8 cellular contexts compared by ENCODE assay signal in genomic region chr1:224852901-224853568, GRCh38.
DNase-seq lines count a peak whose midpoint lies in the region; ATAC-seq, FAIRE-seq and TF ChIP-seq lines count a peak whose summit lies in the region.

No MANE protein-coding gene starts in this region.

- H4K20me1 ChIP-seq in astrocyte (ENCODE audit: insufficient read depth, low read length) (no peaks in the 10 kb centered on the region), keratinocyte (ENCODE audit: control insufficient read depth, extremely low read depth, insufficient read depth, low read length) (no peaks in the 10 kb centered on the region)

- intact Hi-C loops in uterus (cut with DNase I; ENCODE audit: low total_unique reads): no loop called here

- H3K27me3 ChIP-seq in astrocyte (ENCODE audit: insufficient read depth, low read length): peaks cover 2% of the 10 kb centered on the region
- H3K27me3 ChIP-seq in keratinocyte (ENCODE audit: control insufficient read depth, extremely low read depth, insufficient read depth, low read length): no peaks in the 10 kb centered on the region
- no peaks in the 10 kb centered on the region for H3K27me3 ChIP-seq in uterus

- TF ChIP-seq CTCF in astrocyte (IDR thresholded peaks at IDR 0.05; ENCODE audit: insufficient read depth, low read depth, low read length) (peak; percentile 83), keratinocyte (optimal IDR thresholded peaks at IDR 0.05 in 1 of 3, IDR thresholded peaks at IDR 0.05 in 1 of 3, conservative IDR thresholded peaks at IDR 0.05 in 1 of 3; ENCODE audit: extremely low read depth in 1 of 3, insufficient read depth in 2 of 3, low read length in 3 of 3) (peak; percentile 30 to 78 (median 64)), uterus (IDR thresholded peaks at IDR 0.05) (peak; percentile 34 to 65 (median 48))

- DNase-seq in DMS79 treated with DMSO at 0.1 percent for 48 hours (lab: John Stamatoyannopoulos, UW): peak; percentile 51
- DNase-seq in DMS79 (lab: John Stamatoyannopoulos, UW): no peak
- DNase-seq in NCI-H1694 treated with DMSO at 0.1 percent for 48 hours (lab: John Stamatoyannopoulos, UW): peak; percentile 88
- DNase-seq in astrocyte (ENCODE audit: low read depth): peak; percentile 51
- DNase-seq in keratinocyte (ENCODE audit: low read depth, low spot score): peak; percentile 30
- no peak for DNase-seq in uterus

- ATAC-seq in GM21576 (IDR thresholded peaks at IDR 0.05; ENCODE audit: unreplicated experiment) (no peak), GM19463 (IDR thresholded peaks at IDR 0.05; ENCODE audit: unreplicated experiment) (no peak)

- no peak overlapping the region for H3K27ac Mint-ChIP-seq in astrocyte (ENCODE audit: unreplicated experiment)

- no peak overlapping the region for H3K4me3 Mint-ChIP-seq in astrocyte (ENCODE audit: unreplicated experiment)

- TF ChIP-seq POLR2A in uterus (IDR thresholded peaks at IDR 0.05): no peak

- H3K4me3 ChIP-seq in astrocyte (ENCODE audit: insufficient read depth, low read depth, low read length): no peak overlapping the region
- no peak overlapping the region for H3K4me3 ChIP-seq in keratinocyte (ENCODE audit: control insufficient read depth in 2 of 3, extremely low read depth in 1 of 3, insufficient read depth in 2 of 3, low read depth in 1 of 3, low read length in 3 of 3)
- no peak overlapping the region for H3K4me3 ChIP-seq in uterus

- H3K9me3 Mint-ChIP-seq in astrocyte (ENCODE audit: unreplicated experiment): peaks cover 4% of the 10 kb centered on the region

- H3K9me3 ChIP-seq in astrocyte (ENCODE audit: insufficient read depth, low read depth, low read length) (no peaks in the 10 kb centered on the region), keratinocyte (ENCODE audit: control insufficient read depth, low read depth, low read length) (no peaks in the 10 kb centered on the region), uterus (no peaks in the 10 kb centered on the region)

- dilution Hi-C loops in keratinocyte (cut with MboI; ENCODE audit: extremely low pct_ligation_motif_present, low sequenced_read_pairs): no loop called here

- no peaks in the 10 kb centered on the region for H3K4me1 Mint-ChIP-seq in astrocyte (ENCODE audit: low read depth, unreplicated experiment)

- H3K4me2 ChIP-seq in astrocyte (ENCODE audit: low read length): no peak overlapping the region
- no peak overlapping the region for H3K4me2 ChIP-seq in keratinocyte (ENCODE audit: control insufficient read depth, extremely low read depth, insufficient read depth, low read depth, low read length)

- H3K36me3 Mint-ChIP-seq in astrocyte (ENCODE audit: low read depth, unreplicated experiment): no peaks in the 10 kb centered on the region

- no peaks in the 10 kb centered on the region for H3K36me3 ChIP-seq in astrocyte (ENCODE audit: insufficient read depth, low read length)
- no peaks in the 10 kb centered on the region for H3K36me3 ChIP-seq in keratinocyte (ENCODE audit: control insufficient read depth in 2 of 2, extremely low read depth in 1 of 2, insufficient read depth in 2 of 2, low read length in 2 of 2)
- H3K36me3 ChIP-seq in uterus: no peaks in the 10 kb centered on the region

- H3K9ac ChIP-seq in astrocyte (ENCODE audit: low read length): no peak overlapping the region
- H3K9ac ChIP-seq in keratinocyte (ENCODE audit: control insufficient read depth, extremely low read depth, insufficient read depth, low read length): no peak overlapping the region

- FAIRE-seq in astrocyte (lab: Jason Lieb, UNC) (peak; percentile 52), keratinocyte (lab: Jason Lieb, UNC) (peak; percentile 39)

- H3K27ac ChIP-seq in astrocyte (ENCODE audit: low read depth, low read length) (no peak overlapping the region), keratinocyte (ENCODE audit: control insufficient read depth, insufficient read depth, low read length) (no peak overlapping the region), uterus (no peak overlapping the region)

- H2AFZ ChIP-seq in astrocyte (ENCODE audit: low read depth, low read length) (no peak overlapping the region), keratinocyte (ENCODE audit: control insufficient read depth, low read length) (no peak overlapping the region)

- H3K79me2 ChIP-seq in astrocyte (ENCODE audit: insufficient read depth, low read length) (no peaks in the 10 kb centered on the region), keratinocyte (ENCODE audit: control insufficient read depth, insufficient read depth, low read length) (no peaks in the 10 kb centered on the region)

- H3K4me1 ChIP-seq in astrocyte (ENCODE audit: insufficient read depth, low read length) (no peaks in the 10 kb centered on the region), keratinocyte (ENCODE audit: control insufficient read depth, extremely low read depth, insufficient read depth, low read length) (no peaks in the 10 kb centered on the region), uterus (no peaks in the 10 kb centered on the region)

- no peaks in the 10 kb centered on the region for H3K9me1 ChIP-seq in keratinocyte (ENCODE audit: control insufficient read depth, extremely low read depth, insufficient read depth, low read length)

- peaks cover 6% of the 10 kb centered on the region for H3K27me3 Mint-ChIP-seq in astrocyte (ENCODE audit: low read depth, unreplicated experiment)

Comparison
In these comparisons a context has a peak if more than half of its experiments do, and no peak if none do; other contexts are left out.
1. DNase-seq: peak in DMS79 treated with DMSO at 0.1 percent for 48 hours (single experiment), NCI-H1694 treated with DMSO at 0.1 percent for 48 hours (single experiment), astrocyte (single experiment) and keratinocyte (single experiment); none in DMS79 (single experiment) and uterus (0 of 2).
2. Peak in every context shown above with its lines, with median percentiles within 50 percentile points of each other: CTCF ChIP-seq.